ENCODE assay signal across 8 cellular contexts in genomic region chr19:1168877-1169791, GRCh38. TPM values are rescaled to one million over a fixed set of nuclear protein-coding genes. Genes with fewer than 3 reads are reported as not detected.
DNase-seq lines count a peak whose midpoint lies in the region; ATAC-seq and TF ChIP-seq lines count a peak whose summit lies in the region.
"Had no signal": no experiment of that assay in that cellular context is flagged by ENCODE, and none has a peak within 500 bp of the region (broad histone marks: within the 10 kb centered on the region; RNA-seq: fewer than 3 reads in every experiment).

No MANE protein-coding gene starts in this region.

- TF ChIP-seq POLR2A in IMR-90 (IDR thresholded peaks at IDR 0.05; ENCODE audit: low read depth, low read length) (peak; percentile 63; the same call in 1 of the 2 replicates), body of pancreas (IDR thresholded peaks at IDR 0.05) (peak in 2 of 3 donors; percentile 31 to 44)

- H2BK15ac ChIP-seq in IMR-90 (ENCODE audit: low read depth, low read length): peak overlapping the region; percentile 16; the same call in 1 of the 3 replicates

- peak overlapping the region; percentile 29; the same call in 1 of the 2 replicates for H3K56ac ChIP-seq in IMR-90 (ENCODE audit: extremely low read depth, insufficient read depth, low read length)

- intact Hi-C loops in IMR-90 (cut with micrococcal nuclease) (no loop called here), body of pancreas (cut with DNase I) (no loop called here)

- H3K23ac ChIP-seq in IMR-90 (ENCODE audit: low read depth, low read length): peak overlapping the region; percentile 80

- H3K4me3 ChIP-seq in IMR-90 (ENCODE audit: insufficient read depth, low read depth, low read length): peak overlapping the region; percentile 33
- H3K4me3 ChIP-seq in body of pancreas: no peak overlapping the region
- H3K4me3 ChIP-seq in liver (ENCODE audit: low read depth in 1 of 3, low read length in 3 of 3): peak overlapping the region; percentile 20 to 53 (median 26)
- peak overlapping the region; percentile 10 for H3K4me3 ChIP-seq in thymus (ENCODE audit: low read length)
- H3K4me3 ChIP-seq: heart left ventricle had no signal

- H2AFZ ChIP-seq in IMR-90 (replicated peaks; ENCODE audit: low read length, poor library complexity): peak overlapping the region; percentile 87

- dilution Hi-C loops in IMR-90 (cut with HindIII; ENCODE audit: low sequenced_read_pairs, unreplicated experiment): no loop called here

- DNase-seq in IMR-90: peak; percentile 85
- peak; percentile 51 to 73 (median 62) for DNase-seq in body of pancreas
- DNase-seq in NCI-H345 treated with DMSO at 0.1 percent for 48 hours (lab: John Stamatoyannopoulos, UW; ENCODE audit: unreplicated experiment): no peak
- no peak for DNase-seq in T-helper 2 cell
- DNase-seq in NCI-H2107 (lab: John Stamatoyannopoulos, UW): no peak

- TF ChIP-seq RAD21 in IMR-90 (IDR thresholded peaks at IDR 0.05; ENCODE audit: low read length) (no peak; the same call in 1 of the 2 replicates), liver (IDR thresholded peaks at IDR 0.05) (peak in 1 of 2 donors; percentile 49)

- H4K20me1 ChIP-seq in IMR-90 (ENCODE audit: insufficient read depth, low read length): peaks cover 78% of the 10 kb centered on the region

- peak overlapping the region; percentile 92 for H4K91ac ChIP-seq in IMR-90 (ENCODE audit: insufficient read depth, low read depth, low read length)

- TF ChIP-seq CTCF in IMR-90 (conservative IDR thresholded peaks at IDR 0.05; ENCODE audit: low read depth, low read length) (no peak), body of pancreas (IDR thresholded peaks at IDR 0.05) (no peak), liver (IDR thresholded peaks at IDR 0.05; ENCODE audit: low read depth, low read length, missing input control) (no peak)

- BruUV-seq in IMR-90 (replicated peaks; lab: Mats Ljungman, UMichigan): no TSS peak

- H2BK20ac ChIP-seq in IMR-90 (ENCODE audit: low read depth, low read length): peak overlapping the region; percentile 39; the same call in 1 of the 2 replicates

- peak overlapping the region; percentile 90 for H3K27ac ChIP-seq in IMR-90 (ENCODE audit: insufficient read depth, low read length)
- peak overlapping the region; percentile 69 to 86 (median 82) for H3K27ac ChIP-seq in body of pancreas
- peak overlapping the region; percentile 88 to 92 for H3K27ac ChIP-seq in liver (ENCODE audit: low read depth in 1 of 2, low read length in 2 of 2)
- peak overlapping the region; percentile 53 for H3K27ac ChIP-seq in thymus (ENCODE audit: low read depth)

- peak overlapping the region; percentile 80 for H4K5ac ChIP-seq in IMR-90 (ENCODE audit: low read depth, low read length)

- in situ Hi-C loops in IMR-90 (cut with MboI; ENCODE audit: low sequenced_read_pairs): no loop called here

- CTCF ChIA-PET in IMR-90 (lab: Yijun Ruan, JAX): no interaction called here

- H2AK9ac ChIP-seq in IMR-90 (replicated peaks; ENCODE audit: low read depth, low read length, poor library complexity): peak overlapping the region; percentile 99

- H2BK120ac ChIP-seq in IMR-90 (ENCODE audit: low read depth, low read length): peak overlapping the region; percentile 76

- WGBS in IMR-90 (ENCODE audit: extremely low coverage in 2 of 2, insufficient read length in 1 of 2), 2 experiments: 44% methylated on average over 11 of the region's 38 CpGs; no CpG with 5 or more reads in 1 of the 2 experiments
- 58 to 66% methylated on average over 9 to 34 of the region's 38 CpGs for WGBS in body of pancreas, 2 donors
- WGBS in liver: 39% methylated on average over 38 of the region's 38 CpGs
- WGBS in thymus: 92% methylated on average over 38 of the region's 38 CpGs

- H3K4ac ChIP-seq in IMR-90 (ENCODE audit: low read depth, low read length): peak overlapping the region; percentile 91

- H3K9me3 ChIP-seq in IMR-90 (ENCODE audit: control insufficient read depth, insufficient read depth, low read length): no peaks in the 10 kb centered on the region
- H3K9me3 ChIP-seq in body of pancreas: no peaks in the 10 kb centered on the region
- H3K9me3 ChIP-seq in liver (ENCODE audit: control insufficient read depth in 4 of 4, low read length in 3 of 4): no peaks in the 10 kb centered on the region
- H3K9me3 ChIP-seq in thymus (ENCODE audit: control insufficient read depth): no peaks in the 10 kb centered on the region
- H3K9me3 ChIP-seq: heart left ventricle had no signal

- peak overlapping the region; percentile 27 to 95; a peak in 3 of 4 replicates for H4K8ac ChIP-seq in IMR-90 (ENCODE audit: low read depth in 2 of 2, low read length in 2 of 2)

- H3K36me3 ChIP-seq in IMR-90 (ENCODE audit: control insufficient read depth, insufficient read depth, low read length) (peaks cover 19% of the 10 kb centered on the region), body of pancreas (replicated peaks in 1 of 2; ENCODE audit: insufficient read depth in 1 of 2, low read depth in 2 of 2) (no peaks in the 10 kb centered on the region), liver (ENCODE audit: control insufficient read depth in 4 of 4, insufficient read depth in 3 of 4, low read depth in 1 of 4, low read length in 3 of 4) (peaks cover 0 to 1% (median 0%) of the 10 kb centered on the region in 4 donors), thymus (ENCODE audit: control insufficient read depth, insufficient read depth) (peaks cover 25% of the 10 kb centered on the region)

- peak overlapping the region; percentile 40 for H3K9ac ChIP-seq in IMR-90 (ENCODE audit: low read depth, low read length)
- peak overlapping the region; percentile 8 to 31 for H3K9ac ChIP-seq in liver (ENCODE audit: low read depth in 1 of 2, low read length in 2 of 2)

- peaks cover 7 to 80% of the 10 kb centered on the region in 2 experiments; a peak in 2 of 4 replicates for H3K79me1 ChIP-seq in IMR-90 (ENCODE audit: low read depth in 1 of 2, low read length in 2 of 2)

- H3K4me2 ChIP-seq in IMR-90 (ENCODE audit: low read depth, low read length): peak overlapping the region; percentile 80

- H3K4me1 ChIP-seq in IMR-90 (ENCODE audit: control insufficient read depth, insufficient read depth, low read length): peaks cover 38% of the 10 kb centered on the region
- peaks cover 56% of the 10 kb centered on the region for H3K4me1 ChIP-seq in body of pancreas
- peaks cover 26 to 65% (median 45%) of the 10 kb centered on the region in 4 donors for H3K4me1 ChIP-seq in liver (ENCODE audit: control insufficient read depth in 4 of 4, insufficient read depth in 4 of 4, low read length in 3 of 4)
- peaks cover 27% of the 10 kb centered on the region for H3K4me1 ChIP-seq in thymus (ENCODE audit: control insufficient read depth, insufficient read depth, low read length)

- H3K18ac ChIP-seq in IMR-90 (ENCODE audit: low read depth, low read length): peak overlapping the region; percentile 67; the same call in 1 of the 2 replicates

- H3K14ac ChIP-seq in IMR-90 (replicated peaks; ENCODE audit: low read depth, low read length): peak overlapping the region; percentile 88

- H2BK5ac ChIP-seq in IMR-90 (ENCODE audit: low read depth, low read length, poor library complexity, severe bottlenecking): peak overlapping the region; percentile 92

- H3K9me1 ChIP-seq in IMR-90 (ENCODE audit: insufficient read depth, low read length): peaks cover 20% of the 10 kb centered on the region

- H2AK5ac ChIP-seq in IMR-90 (ENCODE audit: low read depth, low read length): peak overlapping the region; percentile 96

- H3K27me3 ChIP-seq in IMR-90 (ENCODE audit: control insufficient read depth, insufficient read depth, low read length) (no peaks in the 10 kb centered on the region), body of pancreas (no peaks in the 10 kb centered on the region), liver (ENCODE audit: control insufficient read depth in 4 of 4, insufficient read depth in 4 of 4, low read length in 3 of 4) (no peaks in the 10 kb centered on the region), thymus (ENCODE audit: control insufficient read depth, insufficient read depth) (no peaks in the 10 kb centered on the region)
- H3K27me3 ChIP-seq: heart left ventricle had no signal

- ATAC-seq in IMR-90 (ENCODE audit: low read depth): peak; percentile 73
- ATAC-seq in body of pancreas: peak; percentile 16

- POLR2A ChIA-PET in IMR-90 (lab: Charles Lee; ENCODE audit: unreplicated experiment): no interaction called here

TF ChIP-seq in IMR-90, 13 proteins besides CTCF, POLR2A, EP300 and RAD21 (continues in another document):
- TF ChIP-seq MAZ (IDR thresholded peaks at IDR 0.05; ENCODE audit: borderline replicate concordance, low read depth, low read length) (peak; percentile 73), USF2 (IDR thresholded peaks at IDR 0.05; ENCODE audit: low read depth, low read length) (no peak)

TF ChIP-seq in liver, 16 proteins besides CTCF, POLR2A, EP300 and RAD21 (continues in another document):
- TF ChIP-seq SP1 (IDR thresholded peaks at IDR 0.05): peak; percentile 70
- TF ChIP-seq HNF4G (IDR thresholded peaks at IDR 0.05): no peak

RNA-seq across cellular contexts. Expression of gene SBNO2, which starts 4.9 kb away (rescaled TPM):
- 13.4 and 13.6 TPM in 2 replicates for total RNA-seq in IMR-90 (2012; rRNA removed)
- 40.4 and 40.5 TPM in 2 replicates for polyA plus RNA-seq in IMR-90 (2012; rRNA removed)
- 16.4 and 33.2 TPM in 2 replicates for polyA plus RNA-seq in IMR-90 (2012; cell fraction: cytosol; rRNA removed)
- 123 and 292 TPM in 2 replicates for polyA plus RNA-seq in IMR-90 (2012; cell fraction: nucleus; rRNA removed; ENCODE audit: low replicate concordance)
- 10 to 100 TPM; 14.0 to 30.7 TPM for total RNA-seq in body of pancreas
- 10 to 100 TPM; 11.0 to 25.0 TPM for total RNA-seq in liver
- polyA plus RNA-seq in liver: 10 to 100 TPM in 1 of 2 donors, 1 to 10 TPM in 1; 2.2 to 19.1 TPM
- polyA plus RNA-seq in thymus: 62.4 TPM

RNA-seq across cellular contexts. Expression of gene STK11, which starts 36.4 kb away (rescaled TPM):
- 39.3 and 45.0 TPM in 2 replicates for total RNA-seq in IMR-90 (2012; rRNA removed)
- 40.9 and 42.8 TPM in 2 replicates for polyA plus RNA-seq in IMR-90 (2012; rRNA removed)
- 35.6 and 50.4 TPM in 2 replicates for polyA plus RNA-seq in IMR-90 (2012; cell fraction: cytosol; rRNA removed)
- polyA plus RNA-seq in IMR-90 (2012; cell fraction: nucleus; rRNA removed; ENCODE audit: low replicate concordance): 146 and 257 TPM in 2 replicates
- 10 to 100 TPM; 49.0 to 68.6 TPM for total RNA-seq in body of pancreas
- total RNA-seq in liver: 100 to 1,000 TPM in 1 of 2 donors, 10 to 100 TPM in 1; 40.6 to 126 TPM
- polyA plus RNA-seq in liver: 10 to 100 TPM in 1 of 2 donors, 1 to 10 TPM in 1; 3.0 to 30.3 TPM
- polyA plus RNA-seq in thymus: 60.2 TPM

Comparison
In these comparisons a context has a peak if more than half of its experiments do, and no peak if none do; other contexts are left out.
1. DNase-seq: peak in IMR-90 (single experiment) and body of pancreas (4 of 4); none in NCI-H345 treated with DMSO at 0.1 percent for 48 hours (single experiment), T-helper 2 cell (0 of 5) and NCI-H2107 (single experiment).
2. H3K4me3 ChIP-seq: peak in IMR-90 (single experiment), liver (3 of 3) and thymus (single experiment); none in body of pancreas (0 of 2).
3. Peak in every context shown above with its lines, with median percentiles within 50 percentile points of each other: H3K27ac ChIP-seq.